Comparison of ENCODE assay signal across 17 cellular contexts in genomic region chr5:51621156-51621555, GRCh38.
DNase-seq lines count a peak whose midpoint lies in the region; ATAC-seq and TF ChIP-seq lines count a peak whose summit lies in the region.
"Had no signal": no experiment of that assay in that cellular context is flagged by ENCODE, and none has a peak within 500 bp of the region (broad histone marks: within the 10 kb centered on the region; RNA-seq: fewer than 3 reads in every experiment).

No MANE protein-coding gene starts in this region.

- POLR2A ChIA-PET in PC-3 (lab: Charles Lee; ENCODE audit: unreplicated experiment) = no interaction called here

- no TSS peak for BruUV-seq in PC-3 (replicated peaks; lab: Mats Ljungman, UMichigan)

- H3K4me3 ChIP-seq in PC-3 (ENCODE audit: low read length) (no peak overlapping the region), iPS-18a (ENCODE audit: low read length) (no peak overlapping the region), subcutaneous abdominal adipose tissue (ENCODE audit: low read depth in 1 of 5, low read length in 5 of 5) (no peak overlapping the region), upper lobe of right lung (no peak overlapping the region)

- no peaks in the 10 kb centered on the region for H3K79me2 ChIP-seq in PC-3 (ENCODE audit: low read length)

- H3F3A ChIP-seq in PC-3 (ENCODE audit: low read length, unreplicated experiment) = no peaks in the 10 kb centered on the region

- H2AFZ ChIP-seq in PC-3 (ENCODE audit: low read length) = no peak overlapping the region

- H3K27ac ChIP-seq in PC-3 (ENCODE audit: low read length) (no peak overlapping the region), iPS-18a (ENCODE audit: low read length) (peak overlapping the region; percentile 7), subcutaneous abdominal adipose tissue (ENCODE audit: low read depth, low read length) (peak overlapping the region; percentile 5), upper lobe of right lung (no peak overlapping the region)

- peak; percentile 45 for DNase-seq in ELF-1 (ENCODE audit: low read depth, low spot score)
- peak; percentile 41 for DNase-seq in PC-3
- DNase-seq in cerebellum (ENCODE audit: low spot score) = no peak
- no peak for DNase-seq in upper lobe of right lung
- DNase-seq: C1 segment of cervical spinal cord, EL, GOT3, Kasumi-1, MM.1S, NCI-H1105, NCI-H748 treated with DMSO at 0.1 percent for 48 hours, OCI-M1, RPMI8226, SHP77 treated with DMSO at 0.1 percent for 48 hours had no signal

- intact Hi-C loops in PC-3 (cut with micrococcal nuclease) = no loop called here
- intact Hi-C loops in upper lobe of right lung (cut with DNase I) = no loop called here

- H3K9me3 ChIP-seq in PC-3 (ENCODE audit: low read length) = no peaks in the 10 kb centered on the region
- H3K9me3 ChIP-seq in iPS-18a (ENCODE audit: control insufficient read depth, low read depth, low read length) = no peaks in the 10 kb centered on the region
- peaks cover 0 to 6% (median 0%) of the 10 kb centered on the region in 5 donors for H3K9me3 ChIP-seq in subcutaneous abdominal adipose tissue (ENCODE audit: control insufficient read depth in 5 of 5, low read length in 5 of 5)
- H3K9me3 ChIP-seq in upper lobe of right lung = no peaks in the 10 kb centered on the region

- H3K36me3 ChIP-seq in PC-3 (ENCODE audit: low read depth, low read length) = no peaks in the 10 kb centered on the region
- no peaks in the 10 kb centered on the region for H3K36me3 ChIP-seq in iPS-18a (ENCODE audit: control insufficient read depth, low read depth, low read length)
- H3K36me3 ChIP-seq in subcutaneous abdominal adipose tissue (ENCODE audit: control insufficient read depth in 5 of 5, insufficient read depth in 5 of 5, low read length in 5 of 5) = no peaks in the 10 kb centered on the region
- H3K36me3 ChIP-seq in upper lobe of right lung = no peaks in the 10 kb centered on the region

- peak; percentile 54; the same call in 1 of the 2 replicates for ATAC-seq in PC-3
- no peak for ATAC-seq in upper lobe of right lung
- ATAC-seq in GM18517 (IDR thresholded peaks at IDR 0.05; ENCODE audit: unreplicated experiment) = no peak

- no peak overlapping the region for H3K4me2 ChIP-seq in PC-3 (ENCODE audit: low read length)

- H3K9me2 ChIP-seq in PC-3 (replicated peaks; ENCODE audit: low read length) = no peaks in the 10 kb centered on the region

- no peak for TF ChIP-seq CTCF in PC-3 (conservative IDR thresholded peaks at IDR 0.05; ENCODE audit: low read depth, low read length)
- no peak for TF ChIP-seq CTCF in upper lobe of right lung (IDR thresholded peaks at IDR 0.05)

- H3K9ac ChIP-seq in PC-3 (ENCODE audit: low read length) (no peak overlapping the region), iPS-18a (ENCODE audit: low read length) (no peak overlapping the region), subcutaneous abdominal adipose tissue (ENCODE audit: low read length in 5 of 5) (no peak overlapping the region)

- H3K27me3 ChIP-seq in PC-3 (ENCODE audit: low read length) = no peaks in the 10 kb centered on the region
- no peaks in the 10 kb centered on the region for H3K27me3 ChIP-seq in iPS-18a (ENCODE audit: control insufficient read depth, insufficient read depth, low read length)
- no peaks in the 10 kb centered on the region for H3K27me3 ChIP-seq in subcutaneous abdominal adipose tissue (ENCODE audit: control insufficient read depth in 5 of 5, insufficient read depth in 4 of 5, low read length in 5 of 5)
- no peaks in the 10 kb centered on the region for H3K27me3 ChIP-seq in upper lobe of right lung

- no peaks in the 10 kb centered on the region for H4K20me1 ChIP-seq in PC-3 (ENCODE audit: low read length)

- no peaks in the 10 kb centered on the region for H3K4me1 ChIP-seq in PC-3 (ENCODE audit: insufficient read depth, low read length)
- H3K4me1 ChIP-seq in iPS-18a (ENCODE audit: control insufficient read depth, low read depth, low read length) = no peaks in the 10 kb centered on the region
- peaks cover 0 to 13% (median 0%) of the 10 kb centered on the region in 5 donors for H3K4me1 ChIP-seq in subcutaneous abdominal adipose tissue (ENCODE audit: control insufficient read depth in 5 of 5, insufficient read depth in 5 of 5, low read length in 5 of 5)
- H3K4me1 ChIP-seq in upper lobe of right lung = no peaks in the 10 kb centered on the region

- CTCF ChIA-PET in PC-3 (lab: Charles Lee) = no interaction called here

Comparison
In these comparisons a context has a peak if more than half of its experiments do, and no peak if none do; other contexts are left out.
1. DNase-seq: peak in ELF-1 (single experiment) and PC-3 (single experiment); none in cerebellum (single experiment) and upper lobe of right lung (single experiment).
2. H3K27ac ChIP-seq: peak in iPS-18a (single experiment) and subcutaneous abdominal adipose tissue (single experiment); none in PC-3 (single experiment) and upper lobe of right lung (single experiment).